22 cellular contexts compared by ENCODE assay signal in genomic region chr7:105698531-105698930, GRCh38.
"Had no signal": no experiment of that assay in that cellular context is flagged by ENCODE, and none has a peak within 500 bp of the region (broad histone marks: within the 10 kb centered on the region; RNA-seq: fewer than 3 reads in every experiment).

No MANE protein-coding gene starts in this region.

- H3K4me2 ChIP-seq: SK-N-SH had no signal

- H3K27ac ChIP-seq: RWPE1 had no signal

- ATAC-seq: HepG2, T-cell had no signal

- H3K4me3 Mint-ChIP-seq: T-cell; T-helper 1 cell treated with Interleukin-12 subunit alpha and Interleukin-12 subunit beta and Interleukin-4 antibody, amounts not matched to agents 30 μg/mL and 1 μg/mL, for 36 hours had no signal

- H3K9me3 Mint-ChIP-seq: T-helper 1 cell treated with Interleukin-12 subunit alpha and Interleukin-12 subunit beta and Interleukin-4 antibody, amounts not matched to agents 30 μg/mL and 1 μg/mL, for 36 hours had no signal

- H3K27me3 Mint-ChIP-seq: T-cell had no signal

- H3K27ac Mint-ChIP-seq: T-cell; T-helper 1 cell treated with Interleukin-12 subunit alpha and Interleukin-12 subunit beta and Interleukin-4 antibody, amounts not matched to agents 30 μg/mL and 1 μg/mL, for 36 hours had no signal

- H3K9me3 ChIP-seq: SK-N-SH had no signal

- DNase-seq: IMR-90, Karpas-422, KG1, MM.1S, NCI-H1092 treated with DMSO at 0.1 percent for 48 hours, NCI-H1436 treated with DMSO at 0.1 percent for 48 hours, NCI-H1694, NCI-H187 treated with DMSO at 0.1 percent for 48 hours, NCI-H2029 treated with DMSO at 0.1 percent for 48 hours, NCI-H2171 treated with DMSO at 0.1 percent for 48 hours, NCI-H345, NCI-H446 treated with DMSO at 0.1 percent for 48 hours, NCI-H510A treated with DMSO at 0.1 percent for 48 hours, NCI-H526, NCI-H748 treated with DMSO at 0.1 percent for 48 hours, SHP77, SK-N-SH, SW 1271, T-cell had no signal

- H3K9ac ChIP-seq: SK-N-SH had no signal
